ENCODE assay signal across 8 cellular contexts in genomic region chr10:784377-784758, GRCh38.
DNase-seq lines count a peak whose midpoint lies in the region; ATAC-seq, FAIRE-seq and TF ChIP-seq lines count a peak whose summit lies in the region.

No MANE protein-coding gene starts in this region.

- no peak for FAIRE-seq in HepG2 (lab: Jason Lieb, UNC)

- H3K4me2 ChIP-seq in mammary epithelial cell (ENCODE audit: insufficient read depth, low read depth, low read length) (peak overlapping the region; percentile 80), HepG2 (ENCODE audit: low read depth, low read length) (peak overlapping the region; percentile 91)

- H3K9me3 ChIP-seq in mammary epithelial cell (replicated peaks; ENCODE audit: insufficient read depth, low read length), result no peaks in the 10 kb centered on the region
- H3K9me3 ChIP-seq in HepG2 (ENCODE audit: low read length), result no peaks in the 10 kb centered on the region
- H3K9me3 ChIP-seq in uterus, result no peaks in the 10 kb centered on the region
- no peaks in the 10 kb centered on the region for H3K9me3 ChIP-seq in CD4-positive, alpha-beta memory T cell (ENCODE audit: control insufficient read depth in 1 of 2, low read length in 2 of 2)

- H2AFZ ChIP-seq in mammary epithelial cell (ENCODE audit: low read depth, low read length) (peak overlapping the region; percentile 64), HepG2 (ENCODE audit: low read length) (no peak overlapping the region)

- peak overlapping the region in 2 of 3 experiments; percentile 28 to 29 for H3K4me3 ChIP-seq in mammary epithelial cell (replicated peaks in 1 of 3; ENCODE audit: insufficient read depth in 1 of 3, low read depth in 2 of 3, low read length in 3 of 3)
- peak overlapping the region; percentile 47 to 71 (median 54) for H3K4me3 ChIP-seq in HepG2 (replicated peaks in 1 of 3; ENCODE audit: insufficient read depth in 1 of 3, low read depth in 2 of 3, low read length in 3 of 3)
- peak overlapping the region; percentile 3 to 18 for H3K4me3 ChIP-seq in uterus
- H3K4me3 ChIP-seq in CD4-positive, alpha-beta memory T cell (ENCODE audit: low read length in 2 of 2), result no peak overlapping the region

- H3K4me1 ChIP-seq in mammary epithelial cell (ENCODE audit: insufficient read depth, low read length) (peaks cover under 1% of the 10 kb centered on the region), HepG2 (ENCODE audit: insufficient read depth, low read length) (peaks cover 35% of the 10 kb centered on the region), uterus (peaks cover 0 to 5% of the 10 kb centered on the region in 2 donors)
- no peaks in the 10 kb centered on the region for H3K4me1 ChIP-seq in CD4-positive, alpha-beta memory T cell (ENCODE audit: insufficient read depth, low read length)

- H3K79me2 ChIP-seq in mammary epithelial cell (ENCODE audit: insufficient read depth, low read length), result no peaks in the 10 kb centered on the region
- no peaks in the 10 kb centered on the region for H3K79me2 ChIP-seq in HepG2 (ENCODE audit: insufficient read depth, low read length)

- CTCF ChIA-PET in activated CD8-positive, alpha-beta memory T cell treated with anti-CD3 and anti-CD28 coated beads, Interleukin-2, amount 10 ng/mL, durations not matched to agents 7 days and 5 days (lab: Charles Lee), result no interaction called here
- CTCF ChIA-PET in mammary epithelial cell (lab: Charles Lee; ENCODE audit: low non-redundant PET), result interaction anchor here (0.6 to 0.7 kb wide), 2 partner anchors 191 to 273 kb away, joined by 3 read pairs; no protein-coding TSS in a partner anchor
- CTCF ChIA-PET in HepG2 (lab: Yijun Ruan, JAX; ENCODE audit: low intra/inter-chr PET ratio, low total read pairs), result interaction anchor here (1.4 kb wide), 1 partner anchor 273 kb away, joined by 4 read pairs; no protein-coding TSS in a partner anchor
- CTCF ChIA-PET in CD4-positive, alpha-beta memory T cell (lab: Charles Lee; ENCODE audit: partially characterized antibody), result no interaction called here

- H3K27ac ChIP-seq in mammary epithelial cell (ENCODE audit: insufficient read depth, low read depth, low read length) (no peak overlapping the region), HepG2 (ENCODE audit: extremely low read length, insufficient read depth, low read length) (no peak overlapping the region), uterus (no peak overlapping the region)
- H3K27ac ChIP-seq in CD4-positive, alpha-beta memory T cell (ENCODE audit: low read depth, low read length), result no peak overlapping the region

- H3K9ac ChIP-seq in mammary epithelial cell (ENCODE audit: insufficient read depth, low read length) (no peak overlapping the region), HepG2 (ENCODE audit: insufficient read depth, low read depth, low read length) (peak overlapping the region; percentile 47)

- no peak overlapping the region for H3K4me3 Mint-ChIP-seq in activated CD8-positive, alpha-beta memory T cell treated with anti-CD3 and anti-CD28 coated beads, Interleukin-2, amount 10 ng/mL, durations not matched to agents 7 days and 5 days
- no peak overlapping the region for H3K4me3 Mint-ChIP-seq in CD4-positive, alpha-beta memory T cell

- no peak overlapping the region for H3K27ac Mint-ChIP-seq in activated CD8-positive, alpha-beta memory T cell treated with anti-CD3 and anti-CD28 coated beads, Interleukin-2, amount 10 ng/mL, durations not matched to agents 7 days and 5 days
- no peak overlapping the region for H3K27ac Mint-ChIP-seq in CD4-positive, alpha-beta memory T cell

- TF ChIP-seq CTCF in mammary epithelial cell (conservative IDR thresholded peaks at IDR 0.05 in 1 of 2, IDR thresholded peaks at IDR 0.05 in 1 of 2; ENCODE audit: extremely low read depth in 1 of 2, insufficient read depth in 1 of 2, low read depth in 1 of 2, low read length in 2 of 2), result no peak
- TF ChIP-seq CTCF in HepG2 (CRISPR knock-in tag; IDR thresholded peaks at IDR 0.05), result peak; percentile 26
- no peak for TF ChIP-seq CTCF in uterus (IDR thresholded peaks at IDR 0.05)

- TF ChIP-seq RAD21 in HepG2 (CRISPR knock-in tag; IDR thresholded peaks at IDR 0.05), result no peak

- dilution Hi-C loops in mammary epithelial cell (cut with HindIII; ENCODE audit: low sequenced_read_pairs), result no loop called here

- no peaks in the 10 kb centered on the region for H3K36me3 Mint-ChIP-seq in activated CD8-positive, alpha-beta memory T cell treated with anti-CD3 and anti-CD28 coated beads, Interleukin-2, amount 10 ng/mL, durations not matched to agents 7 days and 5 days
- no peaks in the 10 kb centered on the region for H3K36me3 Mint-ChIP-seq in CD4-positive, alpha-beta memory T cell

- H4K20me1 ChIP-seq in mammary epithelial cell (ENCODE audit: insufficient read depth, low read length) (no peaks in the 10 kb centered on the region), HepG2 (ENCODE audit: insufficient read depth, low read length) (no peaks in the 10 kb centered on the region)

- H3K9me3 Mint-ChIP-seq in activated CD8-positive, alpha-beta memory T cell treated with anti-CD3 and anti-CD28 coated beads, Interleukin-2, amount 10 ng/mL, durations not matched to agents 7 days and 5 days (ENCODE audit: low read depth), result no peaks in the 10 kb centered on the region
- peaks cover 0 to 2% (median 0%) of the 10 kb centered on the region in 8 donors for H3K9me3 Mint-ChIP-seq in CD4-positive, alpha-beta memory T cell

- DNase-seq in activated CD8-positive, alpha-beta memory T cell treated with anti-CD3 and anti-CD28 coated beads, Interleukin-2, amount 10 ng/mL, durations not matched to agents 7 days and 5 days, result no peak
- no peak for DNase-seq in activated CD8-positive, alpha-beta memory T cell treated with anti-CD3 and anti-CD28 coated beads for 24 hours
- DNase-seq in mammary epithelial cell, result no peak
- DNase-seq in HepG2 (ENCODE audit: low spot score), result no peak
- no peak for DNase-seq in uterus
- no peak for DNase-seq in H4 (ENCODE audit: low spot score)
- DNase-seq in NCI-H1930 (lab: John Stamatoyannopoulos, UW), result no peak
- no peak for DNase-seq in CD4-positive, alpha-beta memory T cell

- H3K27me3 Mint-ChIP-seq in activated CD8-positive, alpha-beta memory T cell treated with anti-CD3 and anti-CD28 coated beads, Interleukin-2, amount 10 ng/mL, durations not matched to agents 7 days and 5 days, result peaks cover 11% of the 10 kb centered on the region
- H3K27me3 Mint-ChIP-seq in CD4-positive, alpha-beta memory T cell, result peaks cover 11 to 22% of the 10 kb centered on the region in 2 donors

- BruUV-seq in mammary epithelial cell (replicated peaks; lab: Mats Ljungman, UMichigan) (no TSS peak), HepG2 (replicated peaks; lab: Mats Ljungman, UMichigan) (no TSS peak)

- no CpG with 5 or more reads among the region's 21 CpGs for WGBS in mammary epithelial cell (ENCODE audit: low coverage, missing lambda C conversion rate)
- 6% methylated on average over 3 of the region's 21 CpGs for WGBS in HepG2 (ENCODE audit: low lambda C conversion rate)

- peak; percentile 17 for ATAC-seq in activated CD8-positive, alpha-beta memory T cell treated with anti-CD3 and anti-CD28 coated beads, Interleukin-2, amount 10 ng/mL, durations not matched to agents 7 days and 5 days
- ATAC-seq in HepG2, result peak; percentile 44

- POLR2A ChIA-PET in HepG2 (lab: Yijun Ruan, JAX), result no interaction called here
- POLR2A ChIA-PET in CD4-positive, alpha-beta memory T cell (lab: Charles Lee; ENCODE audit: partially characterized antibody), result no interaction called here

- in situ Hi-C loops in mammary epithelial cell (cut with MboI; ENCODE audit: low sequenced_read_pairs in 2 of 2) (loop anchor here in 1 of 2 donors (25.0 kb wide), 1 partner anchor 272 kb away; no protein-coding TSS in a partner anchor), HepG2 (cut with HindIII; ENCODE audit: extremely low pct_ligation_motif_present, low pct_unique_long_range_greater_than_20kb) (no loop called here)

- TF ChIP-seq POLR2A in HepG2 (IDR thresholded peaks at IDR 0.05; ENCODE audit: insufficient read depth in 1 of 2, low read depth in 2 of 2, low read length in 2 of 2) (no peak), uterus (IDR thresholded peaks at IDR 0.05) (no peak)

- no peaks in the 10 kb centered on the region for H3K4me1 Mint-ChIP-seq in activated CD8-positive, alpha-beta memory T cell treated with anti-CD3 and anti-CD28 coated beads, Interleukin-2, amount 10 ng/mL, durations not matched to agents 7 days and 5 days
- H3K4me1 Mint-ChIP-seq in CD4-positive, alpha-beta memory T cell, result no peaks in the 10 kb centered on the region

- H3K36me3 ChIP-seq in mammary epithelial cell (ENCODE audit: insufficient read depth, low read length) (no peaks in the 10 kb centered on the region), HepG2 (replicated peaks in 1 of 2; ENCODE audit: control insufficient read depth in 1 of 2, insufficient read depth in 2 of 2, low read length in 2 of 2) (no peaks in the 10 kb centered on the region), uterus (no peaks in the 10 kb centered on the region)
- H3K36me3 ChIP-seq in CD4-positive, alpha-beta memory T cell (ENCODE audit: insufficient read depth, low read length), result no peaks in the 10 kb centered on the region

- TF ChIP-seq EP300 in HepG2 (IDR thresholded peaks at IDR 0.05; ENCODE audit: low read depth in 2 of 2, low read length in 2 of 2) (no peak), HepG2 (CRISPR knock-in tag; IDR thresholded peaks at IDR 0.05; ENCODE audit: borderline replicate concordance) (no peak)

- H3K27me3 ChIP-seq in mammary epithelial cell (ENCODE audit: insufficient read depth, low read length) (peaks cover 7% of the 10 kb centered on the region), HepG2 (ENCODE audit: control insufficient read depth in 1 of 2, insufficient read depth in 2 of 2, low read length in 2 of 2) (peaks cover 5 to 16% of the 10 kb centered on the region in 2 experiments; a peak in 3 of 5 replicates), uterus (no peaks in the 10 kb centered on the region)
- peaks cover 3% of the 10 kb centered on the region for H3K27me3 ChIP-seq in CD4-positive, alpha-beta memory T cell (ENCODE audit: insufficient read depth, low read length)

- intact Hi-C loops in mammary epithelial cell (cut with micrococcal nuclease) (loop anchor here (10.0 kb wide), 1 partner anchor 200 kb away; no protein-coding TSS in a partner anchor), HepG2 (cut with micrococcal nuclease; ENCODE audit: unreplicated experiment) (no loop called here), uterus (cut with DNase I; ENCODE audit: low total_unique reads) (no loop called here)
- intact Hi-C loops in CD4-positive, alpha-beta memory T cell (cut with micrococcal nuclease), result no loop called here

TF ChIP-seq in HepG2, 621 proteins besides CTCF, POLR2A, EP300 and RAD21 (continues in another document):
- TF ChIP-seq ZBTB25 (CRISPR knock-in tag; IDR thresholded peaks at IDR 0.05) (no peak), NFRKB (IDR thresholded peaks at IDR 0.05) (no peak), SMARCC2 (IDR thresholded peaks at IDR 0.05) (no peak)

Comparison
In these comparisons a context has a peak if more than half of its experiments do, and no peak if none do; other contexts are left out.
1. H3K4me3 ChIP-seq: peak in mammary epithelial cell (2 of 3), HepG2 (3 of 3) and uterus (2 of 2); none in CD4-positive, alpha-beta memory T cell (0 of 2).
2. CTCF ChIA-PET loops: an anchor here in mammary epithelial cell (0.6 to 0.7 kb wide) and HepG2 (1.4 kb wide); none called in activated CD8-positive, alpha-beta memory T cell treated with anti-CD3 and anti-CD28 coated beads, Interleukin-2, amount 10 ng/mL, durations not matched to agents 7 days and 5 days and CD4-positive, alpha-beta memory T cell.